Comparison of ENCODE assay signal across 17 cellular contexts in genomic region chr6:19663479-19663878, GRCh38.
"Had no signal": no experiment of that assay in that cellular context is flagged by ENCODE, and none has a peak within 500 bp of the region (broad histone marks: within the 10 kb centered on the region; RNA-seq: fewer than 3 reads in every experiment).

No MANE protein-coding gene starts in this region.

- H3K4me3 ChIP-seq: body of pancreas, heart left ventricle, left ventricle myocardium inferior, right atrium auricular region, thyroid gland had no signal

- H3K9me3 ChIP-seq: body of pancreas, heart left ventricle, left ventricle myocardium inferior, right atrium auricular region, thyroid gland had no signal

- H3K36me3 ChIP-seq: heart left ventricle, left ventricle myocardium inferior, right atrium auricular region, thyroid gland, WERI-Rb-1 had no signal

- H3K4me1 ChIP-seq: left ventricle myocardium inferior, right atrium auricular region had no signal

- H3K27ac ChIP-seq: body of pancreas, epithelial cell of prostate, heart left ventricle, left ventricle myocardium inferior, right atrium auricular region, thyroid gland, WERI-Rb-1 had no signal

- H3K27me3 ChIP-seq: body of pancreas, right atrium auricular region, thyroid gland had no signal

- DNase-seq: activated CD4-positive, alpha-beta T cell treated with anti-CD3 and anti-CD28 coated beads for 1 hour; activated CD4-positive, alpha-beta T cell treated with anti-CD3 and anti-CD28 coated beads, Interleukin-2, amount 50 U/mL, for 1 hour; activated CD8-positive, alpha-beta T cell treated with anti-CD3 and anti-CD28 coated beads, Interleukin-2, amount 10 ng/mL, durations not matched to agents 7 days and 5 days; activated gamma-delta T cell treated with Interleukin-2 at 50 U/mL for 16 hours; anterior cingulate cortex; body of pancreas; heart left ventricle; immature natural killer cell; left ventricle myocardium inferior; mammary epithelial cell; naive thymus-derived CD8-positive, alpha-beta T cell; stimulated activated CD4-positive, alpha-beta T cell treated with anti-CD3 and anti-CD28 coated beads, Interleukin-4, amount 100 ng/mL, for 24 hours; stimulated activated naive CD8-positive, alpha-beta T cell treated with anti-CD3 and anti-CD28 coated beads, Interleukin-15, Interleukin-2, amounts not matched to agents 100 U/mL and 50 U/mL, for 24 hours; thyroid gland; WERI-Rb-1 had no signal
